Comparison of ENCODE assay signal across 1 cellular context in the genomic region with DNA sequence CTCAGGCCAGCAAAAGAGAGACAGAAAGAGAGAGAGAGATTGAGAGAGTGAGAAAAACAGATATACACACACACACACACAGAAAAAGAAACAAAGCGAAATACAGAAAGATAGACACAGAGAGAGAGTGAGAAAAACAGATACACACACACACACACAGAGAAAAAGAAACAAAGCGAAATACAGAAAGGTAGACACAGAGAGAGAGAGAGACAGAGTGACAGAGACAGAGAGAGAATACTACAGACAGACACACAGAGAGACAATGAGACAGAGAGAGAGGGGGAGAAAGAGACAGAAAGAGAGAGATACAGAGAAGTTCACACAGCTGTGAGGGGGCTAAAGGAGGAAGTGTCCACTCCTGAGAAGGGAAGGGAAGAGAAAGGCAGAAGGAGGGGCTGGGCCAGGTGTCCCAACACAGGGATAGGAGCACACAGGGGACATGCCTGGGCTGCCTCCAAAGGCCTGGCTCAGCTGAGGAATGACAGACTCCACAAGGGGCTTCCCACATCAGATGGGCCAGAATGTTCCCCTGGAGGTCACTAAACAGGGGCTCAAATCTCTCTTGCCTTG.
TF ChIP-seq lines count a peak whose summit lies in the region.

No MANE protein-coding gene starts in this region.

TF ChIP-seq in SK-N-SH, 30 proteins besides CTCF, POLR2A, EP300 and RAD21:
- TF ChIP-seq, protein P1, sequence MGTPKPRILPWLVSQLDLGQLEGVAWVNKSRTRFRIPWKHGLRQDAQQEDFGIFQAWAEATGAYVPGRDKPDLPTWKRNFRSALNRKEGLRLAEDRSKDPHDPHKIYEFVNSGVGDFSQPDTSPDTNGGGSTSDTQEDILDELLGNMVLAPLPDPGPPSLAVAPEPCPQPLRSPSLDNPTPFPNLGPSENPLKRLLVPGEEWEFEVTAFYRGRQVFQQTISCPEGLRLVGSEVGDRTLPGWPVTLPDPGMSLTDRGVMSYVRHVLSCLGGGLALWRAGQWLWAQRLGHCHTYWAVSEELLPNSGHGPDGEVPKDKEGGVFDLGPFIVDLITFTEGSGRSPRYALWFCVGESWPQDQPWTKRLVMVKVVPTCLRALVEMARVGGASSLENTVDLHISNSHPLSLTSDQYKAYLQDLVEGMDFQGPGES (IDR thresholded peaks at IDR 0.05; ENCODE audit: low read depth, low read length), result no peak
